Comparison of ENCODE assay signal across 18 cellular contexts in genomic region chr3:171018151-171018935, GRCh38. TPM values are rescaled to one million over a fixed set of nuclear protein-coding genes. Genes with fewer than 3 reads are reported as not detected.
DNase-seq lines count a peak whose midpoint lies in the region; ATAC-seq and TF ChIP-seq lines count a peak whose summit lies in the region.
"Had no signal": no experiment of that assay in that cellular context is flagged by ENCODE, and none has a peak within 500 bp of the region (broad histone marks: within the 10 kb centered on the region; RNA-seq: fewer than 3 reads in every experiment).

No MANE protein-coding gene starts in this region.

- DNase-seq in OCI-LY7 (ENCODE audit: low spot score) (no peak), fibroblast of villous mesenchyme (ENCODE audit: low read depth) (no peak), middle frontal gyrus (ENCODE audit: extremely low spot score, low spot score) (no peak)
- no peak for DNase-seq in activated naive CD4-positive, alpha-beta T cell treated with anti-CD3 and anti-CD28 coated beads, Interleukin-2, amount 50 U/mL, for 16 hours
- no peak for DNase-seq in activated CD4-positive, alpha-beta T cell treated with anti-CD3 and anti-CD28 coated beads, Interleukin-2, amount 10 ng/mL, durations not matched to agents 24 days and 14 days
- DNase-seq: left colon, NCI-H510A treated with DMSO at 0.1 percent for 48 hours, psoas muscle, SJCRH30, tibial artery had no signal

- no TSS peak for BruUV-seq in OCI-LY7 (replicated peaks; lab: Mats Ljungman, UMichigan)

- intact Hi-C loops in OCI-LY7 (cut with micrococcal nuclease; ENCODE audit: unreplicated experiment), result no loop called here
- intact Hi-C loops in activated CD4-positive, alpha-beta T cell treated with anti-CD3 and anti-CD28 coated beads, Interleukin-2, amount 10 ng/mL, durations not matched to agents 24 days and 14 days (cut with micrococcal nuclease), result no loop called here

- no peak for ATAC-seq in HG03457 (IDR thresholded peaks at IDR 0.05; ENCODE audit: unreplicated experiment)
- ATAC-seq: left colon, psoas muscle had no signal

- TF ChIP-seq CTCF in 22Rv1 (IDR thresholded peaks at IDR 0.05), result peak; percentile 50
- peak; percentile 44; the same call in 2 of the 3 replicates for TF ChIP-seq CTCF in GM12872 (IDR thresholded peaks at IDR 0.05; ENCODE audit: insufficient read depth, low read depth, low read length)
- TF ChIP-seq CTCF in OCI-LY7 (conservative IDR thresholded peaks at IDR 0.05; ENCODE audit: low read length), result peak; percentile 47
- TF ChIP-seq CTCF in fibroblast of villous mesenchyme (IDR thresholded peaks at IDR 0.05; ENCODE audit: insufficient read depth, low read depth, low read length), result peak; percentile 52

- H3K79me2 ChIP-seq in OCI-LY7 (ENCODE audit: insufficient read depth, low read depth, low read length), result no peaks in the 10 kb centered on the region

- H3K9me3 Mint-ChIP-seq in activated CD4-positive, alpha-beta T cell treated with anti-CD3 and anti-CD28 coated beads, Interleukin-2, amount 10 ng/mL, durations not matched to agents 24 days and 14 days, result no peaks in the 10 kb centered on the region
- H3K9me3 Mint-ChIP-seq: IgD-negative memory B cell had no signal

- no peak overlapping the region for H3K4me3 Mint-ChIP-seq in activated CD4-positive, alpha-beta T cell treated with anti-CD3 and anti-CD28 coated beads, Interleukin-2, amount 10 ng/mL, durations not matched to agents 24 days and 14 days
- H3K4me3 Mint-ChIP-seq: CD14-positive monocyte, IgD-negative memory B cell had no signal

- no peaks in the 10 kb centered on the region for H3K4me1 Mint-ChIP-seq in activated CD4-positive, alpha-beta T cell treated with anti-CD3 and anti-CD28 coated beads, Interleukin-2, amount 10 ng/mL, durations not matched to agents 24 days and 14 days
- H3K4me1 Mint-ChIP-seq: CD14-positive monocyte had no signal

- H3K36me3 ChIP-seq in OCI-LY7 (ENCODE audit: insufficient read depth, low read length), result no peaks in the 10 kb centered on the region
- H3K36me3 ChIP-seq: adrenal gland, SJCRH30, tibial artery had no signal

- H4K20me1 ChIP-seq in OCI-LY7 (ENCODE audit: insufficient read depth, low read length), result no peaks in the 10 kb centered on the region

- H3K9me3 ChIP-seq in OCI-LY7 (ENCODE audit: low read length), result no peaks in the 10 kb centered on the region
- H3K9me3 ChIP-seq: adrenal gland, psoas muscle, SJCRH30, tibial artery had no signal

- no peak overlapping the region for H2AFZ ChIP-seq in OCI-LY7 (ENCODE audit: low read length)

- H3K27me3 Mint-ChIP-seq in activated CD4-positive, alpha-beta T cell treated with anti-CD3 and anti-CD28 coated beads, Interleukin-2, amount 10 ng/mL, durations not matched to agents 24 days and 14 days, result peaks cover 32% of the 10 kb centered on the region

- no peak overlapping the region for H3K4me2 ChIP-seq in OCI-LY7 (ENCODE audit: low read length)

- H3K4me3 ChIP-seq in OCI-LY7 (ENCODE audit: low read depth, low read length, poor library complexity, severe bottlenecking) (no peak overlapping the region), fibroblast of villous mesenchyme (ENCODE audit: low read depth, low read length) (no peak overlapping the region)
- H3K4me3 ChIP-seq: adrenal gland, psoas muscle, SJCRH30, tibial artery had no signal

- no peak overlapping the region for H3K27ac Mint-ChIP-seq in activated CD4-positive, alpha-beta T cell treated with anti-CD3 and anti-CD28 coated beads, Interleukin-2, amount 10 ng/mL, durations not matched to agents 24 days and 14 days
- H3K27ac Mint-ChIP-seq: CD14-positive monocyte had no signal

- H3K4me1 ChIP-seq in OCI-LY7 (ENCODE audit: insufficient read depth, low read length, poor library complexity, severe bottlenecking), result no peaks in the 10 kb centered on the region
- H3K4me1 ChIP-seq: psoas muscle, SJCRH30, tibial artery had no signal

- POLR2A ChIA-PET in OCI-LY7 (lab: Charles Lee), result interaction anchor here (0.6 kb wide), 1 partner anchor 54 kb away, joined by 3 read pairs; no protein-coding TSS in a partner anchor

- no peaks in the 10 kb centered on the region for H3K36me3 Mint-ChIP-seq in activated CD4-positive, alpha-beta T cell treated with anti-CD3 and anti-CD28 coated beads, Interleukin-2, amount 10 ng/mL, durations not matched to agents 24 days and 14 days (ENCODE audit: low read depth)
- H3K36me3 Mint-ChIP-seq: CD14-positive monocyte, IgD-negative memory B cell had no signal

- H3K9me2 ChIP-seq in OCI-LY7 (ENCODE audit: insufficient read depth, low read length), result no peaks in the 10 kb centered on the region

- CTCF ChIA-PET in OCI-LY7 (lab: Charles Lee; ENCODE audit: unreplicated experiment), result no interaction called here

- H3K27ac ChIP-seq in 22Rv1 (no peak overlapping the region), OCI-LY7 (ENCODE audit: low read depth, low read length, poor library complexity, severe bottlenecking) (no peak overlapping the region)
- H3K27ac ChIP-seq: adrenal gland, epithelial cell of prostate, psoas muscle, SJCRH30, tibial artery had no signal

RNA-seq across cellular contexts. Expression of gene SLC2A2, which starts 8.2 kb away (rescaled TPM):
- total RNA-seq in OCI-LY7 (2014; rRNA removed; shearing (Covaris generic)), result not detected in 2 replicates
- total RNA-seq in OCI-LY7 (2022), result not detected in 2 replicates
- under 0.01 TPM in 1 of 2 replicates, not detected in the other for total RNA-seq in fibroblast of villous mesenchyme
- not detected in 2 replicates for total RNA-seq in activated CD4-positive, alpha-beta T cell treated with anti-CD3 and anti-CD28 coated beads, Interleukin-2, amount 10 ng/mL, durations not matched to agents 24 days and 14 days
- total RNA-seq: activated CD8-positive, alpha-beta memory T cell treated with anti-CD3 and anti-CD28 coated beads for 36 hours; left colon; psoas muscle; SJCRH30 had no signal
